9 cellular contexts compared by ENCODE assay signal in the genomic region with DNA sequence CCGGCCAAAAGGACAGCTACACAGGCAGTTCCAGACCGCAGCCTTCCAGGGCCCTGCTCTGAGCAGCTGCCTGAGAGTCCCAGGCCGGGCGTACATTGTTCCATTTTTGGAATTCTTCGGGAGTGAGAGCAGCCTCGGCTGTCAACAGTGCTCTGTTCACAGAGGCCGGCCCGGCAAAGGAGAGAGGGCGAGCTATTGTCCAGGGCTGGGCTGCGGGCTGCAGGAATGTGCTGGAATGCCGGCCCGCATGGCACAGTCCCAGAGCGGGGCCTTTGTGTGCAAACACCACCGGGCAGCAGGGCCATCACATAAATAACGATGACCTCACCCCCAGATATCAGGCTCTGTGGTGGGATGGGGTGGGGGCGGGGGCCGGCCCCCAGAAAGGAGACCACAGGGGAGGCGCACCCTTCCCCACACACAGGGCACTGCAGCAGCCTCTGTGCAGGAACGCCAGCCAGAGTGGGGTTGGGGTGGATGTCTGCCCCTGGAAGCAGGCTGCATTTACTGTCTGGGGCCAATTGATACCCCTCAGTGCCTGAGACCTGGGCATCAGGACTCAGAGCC. TPM values are rescaled to one million over a fixed set of nuclear protein-coding genes. Genes with fewer than 3 reads are reported as not detected.
DNase-seq lines count a peak whose midpoint lies in the region; ATAC-seq and TF ChIP-seq lines count a peak whose summit lies in the region.
"Had no signal": no experiment of that assay in that cellular context is flagged by ENCODE, and none has a peak within 500 bp of the region (broad histone marks: within the 10 kb centered on the region; RNA-seq: fewer than 3 reads in every experiment).

No MANE protein-coding gene starts in this region.

- H3K27me3 Mint-ChIP-seq in activated T-helper 1 cell treated with anti-CD3 and anti-CD28 coated beads, Interleukin-12 subunit alpha, Interleukin-12 subunit beta, Interleukin-2, Interleukin-4 antibody, amounts not matched to agents 30 ng/mL and 10 ng/mL and 1 ng/mL, durations not matched to agents 14 hours and 24 hours and 36 hours (ENCODE audit: insufficient read depth), result peaks cover 2% of the 10 kb centered on the region

- in situ Hi-C loops in SK-MEL-5 (cut with HindIII; ENCODE audit: low pct_unique_long_range_greater_than_20kb, low sequenced_read_pairs), result no loop called here

- intact Hi-C loops in activated T-helper 1 cell treated with anti-CD3 and anti-CD28 coated beads, Interleukin-12 subunit alpha, Interleukin-12 subunit beta, Interleukin-2, Interleukin-4 antibody, amounts not matched to agents 30 ng/mL and 10 ng/mL and 1 ng/mL, durations not matched to agents 14 hours and 24 hours and 36 hours (cut with micrococcal nuclease), result no loop called here

- H3K36me3 Mint-ChIP-seq in activated T-helper 1 cell treated with anti-CD3 and anti-CD28 coated beads, Interleukin-12 subunit alpha, Interleukin-12 subunit beta, Interleukin-2, Interleukin-4 antibody, amounts not matched to agents 30 ng/mL and 10 ng/mL and 1 ng/mL, durations not matched to agents 14 hours and 24 hours and 36 hours (ENCODE audit: low read depth), result no peaks in the 10 kb centered on the region

- H3K4me1 Mint-ChIP-seq in activated T-helper 1 cell treated with anti-CD3 and anti-CD28 coated beads, Interleukin-12 subunit alpha, Interleukin-12 subunit beta, Interleukin-2, Interleukin-4 antibody, amounts not matched to agents 30 ng/mL and 10 ng/mL and 1 ng/mL, durations not matched to agents 14 hours and 24 hours and 36 hours (ENCODE audit: low read depth), result no peaks in the 10 kb centered on the region

- DNase-seq in Ammon's horn (ENCODE audit: low spot score), result peak; percentile 68
- peak; percentile 99 for DNase-seq in SK-MEL-5 (ENCODE audit: low read depth, low spot score)
- peak; percentile 97 for DNase-seq in foreskin melanocyte
- no peak for DNase-seq in omental fat pad (ENCODE audit: low spot score)
- no peak for DNase-seq in activated CD8-positive, alpha-beta memory T cell treated with anti-CD3 and anti-CD28 coated beads, Interleukin-2, amount 50 U/mL, for 4 hours
- no peak for DNase-seq in activated T-helper 1 cell treated with anti-CD3 and anti-CD28 coated beads, Interleukin-12 subunit alpha, Interleukin-12 subunit beta, Interleukin-2, Interleukin-4 antibody, amounts not matched to agents 30 ng/mL and 10 ng/mL and 1 ng/mL, durations not matched to agents 14 hours and 24 hours and 36 hours (ENCODE audit: low spot score)
- DNase-seq: activated T-cell treated with anti-CD3 and anti-CD28 coated beads, Interleukin-2, amount 50 U/mL, for 1 hour had no signal

- no peaks in the 10 kb centered on the region for H3K9me3 Mint-ChIP-seq in activated T-helper 1 cell treated with anti-CD3 and anti-CD28 coated beads, Interleukin-12 subunit alpha, Interleukin-12 subunit beta, Interleukin-2, Interleukin-4 antibody, amounts not matched to agents 30 ng/mL and 10 ng/mL and 1 ng/mL, durations not matched to agents 14 hours and 24 hours and 36 hours

- no peak overlapping the region for H3K27ac Mint-ChIP-seq in activated T-helper 1 cell treated with anti-CD3 and anti-CD28 coated beads, Interleukin-12 subunit alpha, Interleukin-12 subunit beta, Interleukin-2, Interleukin-4 antibody, amounts not matched to agents 30 ng/mL and 10 ng/mL and 1 ng/mL, durations not matched to agents 14 hours and 24 hours and 36 hours

- ATAC-seq in omental fat pad (ENCODE audit: low FRiP score) (peak; percentile 60), HG03457 (IDR thresholded peaks at IDR 0.05; ENCODE audit: unreplicated experiment) (no peak), GM18858 (IDR thresholded peaks at IDR 0.05; ENCODE audit: unreplicated experiment) (no peak)

- TF ChIP-seq CTCF in omental fat pad (IDR thresholded peaks at IDR 0.05), result no peak

- no peak overlapping the region for H3K4me3 Mint-ChIP-seq in activated T-helper 1 cell treated with anti-CD3 and anti-CD28 coated beads, Interleukin-12 subunit alpha, Interleukin-12 subunit beta, Interleukin-2, Interleukin-4 antibody, amounts not matched to agents 30 ng/mL and 10 ng/mL and 1 ng/mL, durations not matched to agents 14 hours and 24 hours and 36 hours

RNA-seq across cellular contexts. Expression of gene LINC01488, which starts 15.8 kb away (rescaled TPM):
- 3.6 and 4.4 TPM in 2 replicates for total RNA-seq in SK-MEL-5 (2014; rRNA removed; shearing (Covaris generic))
- 1.8 and 2.8 TPM in 2 replicates for polyA plus RNA-seq in SK-MEL-5 (2015; cell fraction: cytosol; rRNA removed)
- 99.2 and 105 TPM in 2 replicates for polyA plus RNA-seq in SK-MEL-5 (2015; cell fraction: nucleus; rRNA removed)
- total RNA-seq in omental fat pad, result not detected
- not detected in 2 replicates for total RNA-seq in activated T-helper 1 cell treated with anti-CD3 and anti-CD28 coated beads, Interleukin-12 subunit alpha, Interleukin-12 subunit beta, Interleukin-2, Interleukin-4 antibody, amounts not matched to agents 30 ng/mL and 10 ng/mL and 1 ng/mL, durations not matched to agents 14 hours and 24 hours and 36 hours

Comparison
In these comparisons a context has a peak if more than half of its experiments do, and no peak if none do; other contexts are left out.
1. DNase-seq: peak in Ammon's horn (single experiment), SK-MEL-5 (single experiment) and foreskin melanocyte (single experiment); none in omental fat pad (single experiment), activated CD8-positive, alpha-beta memory T cell treated with anti-CD3 and anti-CD28 coated beads, Interleukin-2, amount 50 U/mL, for 4 hours (single experiment) and activated T-helper 1 cell treated with anti-CD3 and anti-CD28 coated beads, Interleukin-12 subunit alpha, Interleukin-12 subunit beta, Interleukin-2, Interleukin-4 antibody, amounts not matched to agents 30 ng/mL and 10 ng/mL and 1 ng/mL, durations not matched to agents 14 hours and 24 hours and 36 hours (single experiment).